In genomic region chr10:128360783-128361182, GRCh38 we compare ENCODE assay signal across 22 cellular contexts.
DNase-seq lines count a peak whose midpoint lies in the region; ATAC-seq and TF ChIP-seq lines count a peak whose summit lies in the region.
"Had no signal": no experiment of that assay in that cellular context is flagged by ENCODE, and none has a peak within 500 bp of the region (broad histone marks: within the 10 kb centered on the region; RNA-seq: fewer than 3 reads in every experiment).

No MANE protein-coding gene starts in this region.

- peak; percentile 16 for ATAC-seq in upper lobe of right lung
- no peak for ATAC-seq in GM21360 (IDR thresholded peaks at IDR 0.05; ENCODE audit: unreplicated experiment)
- no peak for ATAC-seq in HG02678 (IDR thresholded peaks at IDR 0.05; ENCODE audit: unreplicated experiment)
- ATAC-seq: GM12878 had no signal

- H2AFZ ChIP-seq in osteoblast (ENCODE audit: low read length): no peak overlapping the region

- H3K9me3 ChIP-seq in esophagus muscularis mucosa (peaks cover 0 to under 1% (median 0%) of the 10 kb centered on the region in 4 donors), osteoblast (ENCODE audit: low read depth, low read length) (peaks cover 3% of the 10 kb centered on the region), upper lobe of right lung (no peaks in the 10 kb centered on the region)
- H3K9me3 ChIP-seq: BE2C, BLaER1 had no signal

- H3K79me2 ChIP-seq in osteoblast (ENCODE audit: insufficient read depth, low read length): no peaks in the 10 kb centered on the region

- no peak for TF ChIP-seq POLR2A in esophagus muscularis mucosa (IDR thresholded peaks at IDR 0.05; ENCODE audit: low read depth)

- no peak overlapping the region for H3K4me3 ChIP-seq in esophagus muscularis mucosa
- H3K4me3 ChIP-seq in osteoblast (ENCODE audit: insufficient read depth, low read length): no peak overlapping the region
- H3K4me3 ChIP-seq in upper lobe of right lung: no peak overlapping the region
- H3K4me3 ChIP-seq: BLaER1, GM12878 had no signal

- TF ChIP-seq EP300 in esophagus muscularis mucosa (IDR thresholded peaks at IDR 0.05): no peak

- no peak overlapping the region for H3K4me2 ChIP-seq in osteoblast (ENCODE audit: insufficient read depth, low read length)
- H3K4me2 ChIP-seq: BLaER1 had no signal

- H3K4me1 ChIP-seq in esophagus muscularis mucosa: no peaks in the 10 kb centered on the region
- H3K4me1 ChIP-seq in osteoblast (ENCODE audit: insufficient read depth, low read length): no peaks in the 10 kb centered on the region
- no peaks in the 10 kb centered on the region for H3K4me1 ChIP-seq in upper lobe of right lung
- H3K4me1 ChIP-seq: BE2C, BLaER1 had no signal

- H3K27ac ChIP-seq in esophagus muscularis mucosa (replicated peaks in 1 of 4) (no peak overlapping the region), osteoblast (ENCODE audit: low read depth, low read length) (no peak overlapping the region), upper lobe of right lung (no peak overlapping the region)
- H3K27ac ChIP-seq: BLaER1 had no signal

- H3K27me3 ChIP-seq in esophagus muscularis mucosa (no peaks in the 10 kb centered on the region), osteoblast (ENCODE audit: insufficient read depth, low read length) (no peaks in the 10 kb centered on the region), upper lobe of right lung (no peaks in the 10 kb centered on the region)
- H3K27me3 ChIP-seq: BE2C, BLaER1 had no signal

- 86% methylated on average over 3 of the region's 3 CpGs for WGBS in esophagus muscularis mucosa

- DNase-seq in esophagus muscularis mucosa (ENCODE audit: extremely low spot score) (peak; percentile 87), osteoblast (ENCODE audit: insufficient read length, low spot score, missing footprints) (peak; percentile 56), upper lobe of right lung (no peak)
- DNase-seq: 8988T; ACHN; BE2C; C1 segment of cervical spinal cord; CD4-positive, alpha-beta memory T cell; CD4-positive, CD25-positive, alpha-beta regulatory T cell; CD8-positive, alpha-beta memory T cell; COR-L47; DMS 273 treated with DMSO at 0.1 percent for 48 hours; DMS153; DMS53; DMS79; DND-41; EL; GDM1 had no signal

- intact Hi-C loops in esophagus muscularis mucosa (cut with DNase I): no loop called here
- intact Hi-C loops in upper lobe of right lung (cut with DNase I): no loop called here

- no peaks in the 10 kb centered on the region for H3K36me3 ChIP-seq in esophagus muscularis mucosa
- H3K36me3 ChIP-seq in osteoblast (ENCODE audit: insufficient read depth, low read length): no peaks in the 10 kb centered on the region
- no peaks in the 10 kb centered on the region for H3K36me3 ChIP-seq in upper lobe of right lung
- H3K36me3 ChIP-seq: BE2C, BLaER1 had no signal

- no peaks in the 10 kb centered on the region for H4K20me1 ChIP-seq in osteoblast (ENCODE audit: insufficient read depth, low read length)
- H4K20me1 ChIP-seq: BLaER1 had no signal

- TF ChIP-seq CTCF in esophagus muscularis mucosa (IDR thresholded peaks at IDR 0.05): no peak
- TF ChIP-seq CTCF in osteoblast (IDR thresholded peaks at IDR 0.05; ENCODE audit: extremely low read depth, low read depth, low read length): no peak
- no peak for TF ChIP-seq CTCF in upper lobe of right lung (IDR thresholded peaks at IDR 0.05)
